In the genomic region with DNA sequence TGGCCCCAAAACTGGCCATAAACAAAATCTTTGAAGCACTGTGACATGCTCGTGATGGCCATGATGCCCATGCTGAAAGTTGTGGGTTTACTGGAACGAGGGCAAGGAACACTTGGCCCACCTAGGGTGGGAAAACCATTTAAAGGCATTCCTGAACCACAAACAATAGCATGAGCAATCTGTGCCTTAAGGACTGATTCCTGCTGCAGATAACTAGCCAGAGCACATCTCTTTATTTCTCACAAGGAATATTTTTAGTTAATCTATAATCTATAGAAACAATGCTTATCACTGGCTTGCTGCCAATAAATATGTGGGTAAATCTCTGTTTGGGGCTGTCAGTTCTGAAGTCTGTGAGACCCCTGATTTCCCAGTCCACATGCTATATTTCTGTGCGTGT, we compare ENCODE assay signal across 11 cellular contexts. TPM values are rescaled to one million over a fixed set of nuclear protein-coding genes. Genes with fewer than 3 reads are reported as not detected.
"Had no signal": no experiment of that assay in that cellular context is flagged by ENCODE, and none has a peak within 500 bp of the region (broad histone marks: within the 10 kb centered on the region; RNA-seq: fewer than 3 reads in every experiment).

No MANE protein-coding gene starts in this region.

- H2AFZ ChIP-seq: GM23248 had no signal

- H3K9ac ChIP-seq: GM23248, KMS-11 had no signal

- H3K4me3 ChIP-seq: GM23248 had no signal

- H3K27ac ChIP-seq: GM23248, HL-60, KMS-11 had no signal

- FAIRE-seq: H1, H54 had no signal

- DNase-seq: GM23248, H9, HCEC 1CT, HFFc6, IMR-90, Karpas-422, KBM-7 had no signal

- H3K4me2 ChIP-seq: KMS-11 had no signal

RNA-seq across cellular contexts. Expression of a gene that starts 10.3 kb away (rescaled TPM):
- total RNA-seq: H1 had no signal
- polyA plus RNA-seq: H1 had no signal
